In the genomic region with DNA sequence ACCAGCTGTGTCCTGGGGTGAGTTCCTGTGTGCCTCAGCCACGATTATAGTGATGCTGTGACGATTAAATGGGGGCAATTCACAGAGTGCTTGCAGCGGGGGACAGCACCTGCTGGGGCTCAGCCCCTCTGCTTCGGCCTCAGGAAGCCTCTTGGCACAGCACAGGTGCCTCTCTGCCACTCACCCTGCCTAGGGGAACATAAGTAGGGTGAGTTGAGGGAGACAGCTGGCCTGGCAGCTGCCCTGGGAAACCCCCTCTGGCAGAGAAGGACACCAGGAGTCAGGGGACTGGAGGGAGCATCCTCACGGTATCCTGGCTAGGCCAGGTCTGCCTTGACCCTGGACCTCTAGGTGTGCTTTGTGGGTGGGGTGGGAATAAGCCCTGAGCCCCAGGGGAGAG, we compare ENCODE assay signal across 19 cellular contexts. TPM values are rescaled to one million over a fixed set of nuclear protein-coding genes. Genes with fewer than 3 reads are reported as not detected.
DNase-seq lines count a peak whose midpoint lies in the region; ATAC-seq and TF ChIP-seq lines count a peak whose summit lies in the region.
"Had no signal": no experiment of that assay in that cellular context is flagged by ENCODE, and none has a peak within 500 bp of the region (broad histone marks: within the 10 kb centered on the region; RNA-seq: fewer than 3 reads in every experiment).

No MANE protein-coding gene starts in this region.

- no peaks in the 10 kb centered on the region for H4K20me1 ChIP-seq in smooth muscle cell (ENCODE audit: low read depth)

- H3K4me3 Mint-ChIP-seq in brain, result no peak overlapping the region
- no peak overlapping the region for H3K4me3 Mint-ChIP-seq in activated CD4-positive, alpha-beta memory T cell treated with anti-CD3 and anti-CD28 coated beads for 36 hours
- H3K4me3 Mint-ChIP-seq: neural crest cell had no signal

- POLR2A ChIA-PET in activated CD4-positive, alpha-beta memory T cell treated with anti-CD3 and anti-CD28 coated beads for 36 hours (lab: Charles Lee), result no interaction called here

- peak overlapping the region in 3 of 5 experiments; percentile 94 to 98 (median 95) for H3K27ac Mint-ChIP-seq in brain
- no peak overlapping the region for H3K27ac Mint-ChIP-seq in activated CD4-positive, alpha-beta memory T cell treated with anti-CD3 and anti-CD28 coated beads for 36 hours

- TF ChIP-seq EP300 in sigmoid colon (IDR thresholded peaks at IDR 0.05), result no peak

- H3K4me1 Mint-ChIP-seq in brain, result peaks cover 73% of the 10 kb centered on the region
- H3K4me1 Mint-ChIP-seq in activated CD4-positive, alpha-beta memory T cell treated with anti-CD3 and anti-CD28 coated beads for 36 hours (ENCODE audit: low read depth), result peaks cover 3% of the 10 kb centered on the region

- peaks cover 11% of the 10 kb centered on the region for H3F3A ChIP-seq in smooth muscle cell (ENCODE audit: low read depth)

- TF ChIP-seq POLR2A in sigmoid colon (IDR thresholded peaks at IDR 0.05), result no peak

- H2AFZ ChIP-seq in smooth muscle cell (ENCODE audit: low read depth), result no peak overlapping the region

- H3K9me3 Mint-ChIP-seq in brain, result peaks cover 0 to 2% (median 0%) of the 10 kb centered on the region in 5 experiments
- no peaks in the 10 kb centered on the region for H3K9me3 Mint-ChIP-seq in activated CD4-positive, alpha-beta memory T cell treated with anti-CD3 and anti-CD28 coated beads for 36 hours
- H3K9me3 Mint-ChIP-seq: neural crest cell had no signal

- ATAC-seq in HG03432 (IDR thresholded peaks at IDR 0.05; ENCODE audit: unreplicated experiment), result no peak

- CTCF ChIA-PET in activated CD4-positive, alpha-beta memory T cell treated with anti-CD3 and anti-CD28 coated beads for 36 hours (lab: Charles Lee), result no interaction called here

- peak overlapping the region; percentile 46 for H3K4me2 ChIP-seq in smooth muscle cell

- no peaks in the 10 kb centered on the region for H3K79me2 ChIP-seq in smooth muscle cell (ENCODE audit: low read depth)

- H3K9ac ChIP-seq in smooth muscle cell (ENCODE audit: low read depth), result peak overlapping the region; percentile 38

- no peaks in the 10 kb centered on the region for H3K36me3 ChIP-seq in smooth muscle cell (ENCODE audit: low read depth)
- no peaks in the 10 kb centered on the region for H3K36me3 ChIP-seq in sigmoid colon
- H3K36me3 ChIP-seq: HAP-1, right atrium auricular region, thoracic aorta had no signal

- H3K27me3 ChIP-seq in smooth muscle cell (ENCODE audit: low read depth) (no peaks in the 10 kb centered on the region), sigmoid colon (no peaks in the 10 kb centered on the region)
- H3K27me3 ChIP-seq: right atrium auricular region had no signal

- H3K27ac ChIP-seq in smooth muscle cell (ENCODE audit: low read depth), result peak overlapping the region; percentile 82
- no peak overlapping the region for H3K27ac ChIP-seq in sigmoid colon
- H3K27ac ChIP-seq: C4-2B, right atrium auricular region, thoracic aorta had no signal

- H3K9me3 ChIP-seq in smooth muscle cell (replicated peaks; ENCODE audit: low read depth) (no peaks in the 10 kb centered on the region), sigmoid colon (no peaks in the 10 kb centered on the region)
- H3K9me3 ChIP-seq: HAP-1, right atrium auricular region, thoracic aorta had no signal

- H3K36me3 Mint-ChIP-seq in brain, result no peaks in the 10 kb centered on the region
- H3K36me3 Mint-ChIP-seq in activated CD4-positive, alpha-beta memory T cell treated with anti-CD3 and anti-CD28 coated beads for 36 hours, result no peaks in the 10 kb centered on the region

- H3K4me1 ChIP-seq in smooth muscle cell (ENCODE audit: low read depth), result peaks cover 27% of the 10 kb centered on the region
- H3K4me1 ChIP-seq in sigmoid colon, result peaks cover 0 to 61% (median 40%) of the 10 kb centered on the region in 4 donors
- H3K4me1 ChIP-seq: HAP-1 had no signal

- peak; percentile 71 for DNase-seq in LHCN-M2 (ENCODE audit: low read depth)
- DNase-seq in NCI-H2171 (lab: John Stamatoyannopoulos, UW), result peak; percentile 55
- DNase-seq in smooth muscle cell (lab: John Stamatoyannopoulos, UW; ENCODE audit: unreplicated experiment), result no peak
- no peak for DNase-seq in activated CD4-positive, alpha-beta memory T cell treated with anti-CD3 and anti-CD28 coated beads for 36 hours
- no peak for DNase-seq in sigmoid colon
- DNase-seq: activated CD4-positive, alpha-beta T cell treated with anti-CD3 and anti-CD28 coated beads for 1 hour; activated CD8-positive, alpha-beta memory T cell treated with anti-CD3 and anti-CD28 coated beads, Interleukin-2, amount 50 U/mL, for 4 hours; activated naive CD4-positive, alpha-beta T cell; cortex of kidney; head of caudate nucleus; stimulated activated CD4-positive, alpha-beta T cell treated with anti-CD3 and anti-CD28 coated beads, Interleukin-4, amount 100 ng/mL, for 1 hour; stimulated activated CD8-positive, alpha-beta memory T cell treated with anti-CD3 and anti-CD28 coated beads, Interleukin-4, amount 100 ng/mL, for 48 hours had no signal

- peaks cover 7% of the 10 kb centered on the region for H3K27me3 Mint-ChIP-seq in brain
- H3K27me3 Mint-ChIP-seq in activated CD4-positive, alpha-beta memory T cell treated with anti-CD3 and anti-CD28 coated beads for 36 hours, result no peaks in the 10 kb centered on the region

- H3K4me3 ChIP-seq in smooth muscle cell (no peak overlapping the region), sigmoid colon (no peak overlapping the region)
- H3K4me3 ChIP-seq: HAP-1, right atrium auricular region, thoracic aorta had no signal

- 83% methylated on average over 5 of the region's 5 CpGs for WGBS in smooth muscle cell (ENCODE audit: low lambda C conversion rate)
- WGBS in sigmoid colon, 2 donors, result 67 to 74% methylated on average over 5 of the region's 5 CpGs

- TF ChIP-seq CTCF in brain (conservative IDR thresholded peaks at IDR 0.05) (no peak), smooth muscle cell (IDR thresholded peaks at IDR 0.05; ENCODE audit: borderline replicate concordance, insufficient read depth, poor library complexity, severe bottlenecking) (no peak), sigmoid colon (IDR thresholded peaks at IDR 0.05) (no peak)

- intact Hi-C loops in activated CD4-positive, alpha-beta memory T cell treated with anti-CD3 and anti-CD28 coated beads for 36 hours (cut with micrococcal nuclease), result no loop called here
- intact Hi-C loops in sigmoid colon (cut with DNase I), result no loop called here

RNA-seq across cellular contexts. Expression of a gene that starts 9.4 kb away (rescaled TPM):
- 4.2 and 6.7 TPM in 2 replicates for total RNA-seq in LHCN-M2 (2014; rRNA removed)
- 18.8 TPM for polyA plus RNA-seq in LHCN-M2 (2012)
- 2.0 TPM for polyA plus RNA-seq in brain (ENCODE audit: insufficient read depth, low read depth, low replicate concordance)
- total RNA-seq in smooth muscle cell, result 6.7 and 11.7 TPM in 2 replicates
- 5.1 and 6.6 TPM in 2 replicates for polyA plus RNA-seq in smooth muscle cell
- not detected for total RNA-seq in activated CD4-positive, alpha-beta memory T cell treated with anti-CD3 and anti-CD28 coated beads for 36 hours
- not detected for total RNA-seq in sigmoid colon
- polyA plus RNA-seq in sigmoid colon, result under 1 TPM in 2 of 3 donors, not detected in 1; under 0.01 to 0.34 TPM
- total RNA-seq: neural crest cell had no signal

RNA-seq across cellular contexts. Expression of a gene that starts 50.6 kb away (rescaled TPM):
- total RNA-seq in LHCN-M2 (2014; rRNA removed) (0.40 and 2.2 TPM in 2 replicates), smooth muscle cell (168 and 214 TPM in 2 replicates), sigmoid colon (1 to 10 TPM in 1 of 4 donors, under 1 TPM in 1, not detected in 2; 0.27 to 3.2 TPM)
- polyA plus RNA-seq in LHCN-M2 (2012), result 11.4 TPM
- polyA plus RNA-seq in brain (ENCODE audit: insufficient read depth, low read depth, low replicate concordance) (2.1 TPM), smooth muscle cell (190 and 744 TPM in 2 replicates), sigmoid colon (10 to 100 TPM in 1 of 3 donors, 1 to 10 TPM in 2; 1.2 to 12.0 (median 2.4) TPM)
- 1 to 10 TPM; 3.5 to 3.7 TPM for total RNA-seq in activated CD4-positive, alpha-beta memory T cell treated with anti-CD3 and anti-CD28 coated beads for 36 hours
- total RNA-seq: neural crest cell had no signal

Comparison
In these comparisons a context has a peak if more than half of its experiments do, and no peak if none do; other contexts are left out.
1. DNase-seq: peak in LHCN-M2 (single experiment) and NCI-H2171 (single experiment); none in smooth muscle cell (single experiment), activated CD4-positive, alpha-beta memory T cell treated with anti-CD3 and anti-CD28 coated beads for 36 hours (single experiment) and sigmoid colon (single experiment).
2. RNA of a gene that starts 50.6 kb away (total RNA-seq): 168 to 214 TPM in smooth muscle cell; 3.5 to 3.7 TPM in activated CD4-positive, alpha-beta memory T cell treated with anti-CD3 and anti-CD28 coated beads for 36 hours, 0.40 to 2.2 TPM in LHCN-M2 and 0.27 to 3.2 TPM in sigmoid colon; every median in the first group is over 10 times any median in the second.